Comparison of ENCODE assay signal across 22 cellular contexts in the genomic region with DNA sequence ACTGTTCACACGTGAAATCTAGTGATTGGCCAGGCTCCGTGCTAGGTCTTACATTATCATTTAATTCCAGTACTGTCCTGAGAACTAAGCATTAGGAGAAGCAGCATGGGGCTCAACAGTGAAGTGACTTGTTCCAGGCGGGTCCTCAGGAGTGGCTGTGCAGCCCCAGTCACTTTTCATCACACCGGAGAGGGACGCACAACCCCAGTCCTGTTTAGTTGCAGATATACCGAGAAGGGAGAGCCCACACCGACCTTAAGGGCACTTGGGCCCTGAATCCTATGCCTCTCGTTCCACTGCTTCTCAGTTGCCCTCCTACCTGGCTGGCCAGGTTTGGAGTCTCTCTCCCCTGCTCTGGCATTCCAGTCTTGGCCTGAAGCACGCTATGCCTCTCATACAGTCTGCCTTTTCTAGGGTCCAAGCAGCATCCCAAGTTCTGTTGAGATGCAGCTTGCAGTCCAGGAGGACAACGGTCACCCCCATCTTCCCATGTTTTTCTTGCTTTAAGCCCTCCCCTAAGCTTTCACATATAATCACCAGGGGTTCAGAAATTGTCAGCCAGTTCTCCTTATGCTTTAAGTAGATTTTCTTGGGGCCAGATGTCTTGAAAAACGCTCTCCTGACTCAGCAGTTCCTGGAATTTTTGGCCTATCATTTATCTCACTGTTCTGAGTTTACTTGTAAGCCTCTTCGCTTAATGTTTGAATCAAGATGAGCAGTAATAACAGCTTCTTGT. TPM values are rescaled to one million over a fixed set of nuclear protein-coding genes. Genes with fewer than 3 reads are reported as not detected.
A peak's percentile ranks its signal among the peaks of the same experiment; 100 is the strongest.
DNase-seq lines count a peak whose midpoint lies in the region; ATAC-seq and TF ChIP-seq lines count a peak whose summit lies in the region.
"Had no signal": no experiment of that assay in that cellular context is flagged by ENCODE, and none has a peak within 500 bp of the region (broad histone marks: within the 10 kb centered on the region; RNA-seq: fewer than 3 reads in every experiment).

No MANE protein-coding gene starts in this region.

- no peaks in the 10 kb centered on the region for H3K9me2 ChIP-seq in SK-N-SH

- DNase-seq in activated naive CD4-positive, alpha-beta T cell treated with anti-CD3 and anti-CD28 coated beads, Interleukin-2, amount 10 ng/mL, durations not matched to agents 7 days and 5 days: no peak
- peak; percentile 22 to 56 for DNase-seq in foreskin fibroblast
- no peak for DNase-seq in testis
- no peak for DNase-seq in Kasumi-1 (lab: John Stamatoyannopoulos, UW)
- DNase-seq in SK-N-SH: no peak
- no peak for DNase-seq in stimulated activated CD4-positive, alpha-beta T cell treated with anti-CD3 and anti-CD28 coated beads, Interleukin-12 subunit alpha, Interleukin-12 subunit beta, amount 100 ng/mL, for 4 hours
- DNase-seq: activated CD4-positive, alpha-beta T cell treated with anti-CD3 and anti-CD28 coated beads for 4 hours; activated naive CD4-positive, alpha-beta T cell; hippocampal formation; left cardiac atrium; NCI-H1092 treated with DMSO at 0.1 percent for 48 hours; NCI-H2171; upper lobe of left lung had no signal

- no peak overlapping the region for H3K9ac ChIP-seq in SK-N-SH
- H3K9ac ChIP-seq: KMS-11 had no signal

- no peak for TF ChIP-seq EP300 in SK-N-SH (IDR thresholded peaks at IDR 0.05; ENCODE audit: borderline replicate concordance in 1 of 2, low read depth in 1 of 2, low read length in 1 of 2)

- peak overlapping the region; percentile 27 to 62 for H3K27ac ChIP-seq in testis
- H3K27ac ChIP-seq in SK-N-SH (ENCODE audit: low read depth in 2 of 2, low read length in 1 of 2): no peak overlapping the region; a peak in 1 of 4 replicates
- H3K27ac ChIP-seq: KMS-11, pancreas, upper lobe of left lung had no signal

- H3K79me2 ChIP-seq in SK-N-SH (ENCODE audit: insufficient read depth): no peaks in the 10 kb centered on the region

- POLR2A ChIA-PET in SK-N-SH (lab: Yijun Ruan, JAX): interaction anchor here (0.7 to 3.0 kb wide), 4 partner anchors 9 to 318 kb away, joined by 3 to 12 read pairs (median 8); a partner anchor contains a TSS

- H3K4me1 ChIP-seq in testis (peaks cover 71% of the 10 kb centered on the region), SK-N-SH (ENCODE audit: control insufficient read depth in 1 of 2, insufficient read depth in 2 of 2, low read depth in 1 of 2, low read length in 1 of 2) (peaks cover 0 to 14% of the 10 kb centered on the region in 2 experiments; a peak in 2 of 4 replicates)

- CTCF ChIA-PET in activated naive CD4-positive, alpha-beta T cell treated with anti-CD3 and anti-CD28 coated beads, Interleukin-2, amount 10 ng/mL, durations not matched to agents 7 days and 5 days (lab: Charles Lee): interaction anchor here (2.5 kb wide), 1 partner anchor 24 kb away, joined by 6 read pairs; no protein-coding TSS in a partner anchor
- CTCF ChIA-PET in SK-N-SH (lab: Yijun Ruan, JAX): interaction anchor here (1.0 to 3.5 kb wide), 4 partner anchors 8 to 24 kb away, joined by 3 to 15 read pairs (median 6); no protein-coding TSS in a partner anchor

- ATAC-seq in activated T-helper 17 cell treated with anti-CD3 and anti-CD28 coated beads, Interleukin-2, amount 50 U/mL, for 72 hours (replicated peaks): no peak
- ATAC-seq: left cardiac atrium, mucosa of descending colon, pancreas had no signal

- peaks cover 4% of the 10 kb centered on the region for H3F3A ChIP-seq in SK-N-SH (replicated peaks; ENCODE audit: insufficient read depth)

- H3K36me3 ChIP-seq in testis (ENCODE audit: low read depth, missing control alignments): no peaks in the 10 kb centered on the region
- peaks cover 3 to 43% of the 10 kb centered on the region in 2 experiments for H3K36me3 ChIP-seq in SK-N-SH (replicated peaks in 1 of 2; ENCODE audit: control insufficient read depth in 1 of 2, insufficient read depth in 2 of 2, low read length in 1 of 2)
- H3K36me3 ChIP-seq: pancreas had no signal

- no peak overlapping the region for H2AFZ ChIP-seq in SK-N-SH (ENCODE audit: low read depth)

- H3K9me3 ChIP-seq in testis: no peaks in the 10 kb centered on the region
- H3K9me3 ChIP-seq in SK-N-SH: no peaks in the 10 kb centered on the region
- H3K9me3 ChIP-seq: mucosa of descending colon, pancreas, upper lobe of left lung had no signal

- intact Hi-C loops in testis (cut with DNase I; ENCODE audit: low total_unique reads): no loop called here

- H3K36me3 Mint-ChIP-seq in activated naive CD4-positive, alpha-beta T cell treated with anti-CD3 and anti-CD28 coated beads, Interleukin-2, amount 50 U/mL, for 24 hours: peaks cover 2% of the 10 kb centered on the region
- no peaks in the 10 kb centered on the region for H3K36me3 Mint-ChIP-seq in activated naive CD4-positive, alpha-beta T cell treated with anti-CD3 and anti-CD28 coated beads, Interleukin-2, amount 10 ng/mL, durations not matched to agents 7 days and 5 days
- H3K36me3 Mint-ChIP-seq in activated T-helper 17 cell treated with anti-CD3 and anti-CD28 coated beads, Interleukin-2, amount 50 U/mL, for 72 hours (ENCODE audit: low read depth): no peaks in the 10 kb centered on the region

- no peaks in the 10 kb centered on the region for H3K27me3 ChIP-seq in testis
- no peaks in the 10 kb centered on the region for H3K27me3 ChIP-seq in SK-N-SH (ENCODE audit: insufficient read depth)
- H3K27me3 ChIP-seq: pancreas, upper lobe of left lung had no signal

- H3K9me3 Mint-ChIP-seq in activated naive CD4-positive, alpha-beta T cell treated with anti-CD3 and anti-CD28 coated beads, Interleukin-2, amount 50 U/mL, for 24 hours: no peaks in the 10 kb centered on the region
- H3K9me3 Mint-ChIP-seq in activated naive CD4-positive, alpha-beta T cell treated with anti-CD3 and anti-CD28 coated beads, Interleukin-2, amount 10 ng/mL, durations not matched to agents 7 days and 5 days: no peaks in the 10 kb centered on the region
- no peaks in the 10 kb centered on the region for H3K9me3 Mint-ChIP-seq in activated T-helper 17 cell treated with anti-CD3 and anti-CD28 coated beads, Interleukin-2, amount 50 U/mL, for 72 hours
- H3K9me3 Mint-ChIP-seq: T-helper 1 cell treated with Interleukin-12 subunit alpha and Interleukin-12 subunit beta and Interleukin-4 antibody, amounts not matched to agents 30 μg/mL and 1 μg/mL, for 36 hours had no signal

- H3K4me1 Mint-ChIP-seq in activated naive CD4-positive, alpha-beta T cell treated with anti-CD3 and anti-CD28 coated beads, Interleukin-2, amount 50 U/mL, for 24 hours: no peaks in the 10 kb centered on the region
- H3K4me1 Mint-ChIP-seq in activated naive CD4-positive, alpha-beta T cell treated with anti-CD3 and anti-CD28 coated beads, Interleukin-2, amount 10 ng/mL, durations not matched to agents 7 days and 5 days: no peaks in the 10 kb centered on the region
- H3K4me1 Mint-ChIP-seq in activated T-helper 17 cell treated with anti-CD3 and anti-CD28 coated beads, Interleukin-2, amount 50 U/mL, for 72 hours: peaks cover 4% of the 10 kb centered on the region

- no peak for TF ChIP-seq POLR2A in testis (IDR thresholded peaks at IDR 0.05)

- H3K4me3 Mint-ChIP-seq in activated naive CD4-positive, alpha-beta T cell treated with anti-CD3 and anti-CD28 coated beads, Interleukin-2, amount 50 U/mL, for 24 hours: no peak overlapping the region
- no peak overlapping the region for H3K4me3 Mint-ChIP-seq in activated naive CD4-positive, alpha-beta T cell treated with anti-CD3 and anti-CD28 coated beads, Interleukin-2, amount 10 ng/mL, durations not matched to agents 7 days and 5 days
- H3K4me3 Mint-ChIP-seq in activated T-helper 17 cell treated with anti-CD3 and anti-CD28 coated beads, Interleukin-2, amount 50 U/mL, for 72 hours: no peak overlapping the region
- H3K4me3 Mint-ChIP-seq: CD14-positive monocyte; T-helper 1 cell treated with Interleukin-12 subunit alpha and Interleukin-12 subunit beta and Interleukin-4 antibody, amounts not matched to agents 30 μg/mL and 1 μg/mL, for 36 hours had no signal

- no peak overlapping the region for H3K4me2 ChIP-seq in SK-N-SH
- H3K4me2 ChIP-seq: KMS-11 had no signal

- TF ChIP-seq CTCF in foreskin fibroblast (IDR thresholded peaks at IDR 0.05; ENCODE audit: low read depth, low read length): no peak
- no peak for TF ChIP-seq CTCF in testis (IDR thresholded peaks at IDR 0.05)
- TF ChIP-seq CTCF in SK-N-SH (IDR thresholded peaks at IDR 0.05): no peak

- no peak for TF ChIP-seq RAD21 in SK-N-SH (IDR thresholded peaks at IDR 0.05; ENCODE audit: low read length)

- no peaks in the 10 kb centered on the region for H4K20me1 ChIP-seq in SK-N-SH (ENCODE audit: insufficient read depth)

- H3K27me3 Mint-ChIP-seq in activated naive CD4-positive, alpha-beta T cell treated with anti-CD3 and anti-CD28 coated beads, Interleukin-2, amount 50 U/mL, for 24 hours: no peaks in the 10 kb centered on the region
- no peaks in the 10 kb centered on the region for H3K27me3 Mint-ChIP-seq in activated naive CD4-positive, alpha-beta T cell treated with anti-CD3 and anti-CD28 coated beads, Interleukin-2, amount 10 ng/mL, durations not matched to agents 7 days and 5 days
- H3K27me3 Mint-ChIP-seq in activated T-helper 17 cell treated with anti-CD3 and anti-CD28 coated beads, Interleukin-2, amount 50 U/mL, for 72 hours: no peaks in the 10 kb centered on the region

- H3K4me3 ChIP-seq in foreskin fibroblast (ENCODE audit: low read depth in 1 of 2, low read length in 2 of 2): no peak overlapping the region
- no peak overlapping the region for H3K4me3 ChIP-seq in testis
- H3K4me3 ChIP-seq in SK-N-SH (ENCODE audit: low read depth in 2 of 2, low read length in 1 of 2): no peak overlapping the region
- H3K4me3 ChIP-seq: mucosa of descending colon, pancreas, skin epidermis, upper lobe of left lung had no signal

- 66 to 70% methylated on average over 12 of the region's 12 CpGs for WGBS in testis, 2 donors
- WGBS in SK-N-SH (ENCODE audit: low lambda C conversion rate): 87% methylated on average over 12 of the region's 12 CpGs

- H3K27ac Mint-ChIP-seq in activated naive CD4-positive, alpha-beta T cell treated with anti-CD3 and anti-CD28 coated beads, Interleukin-2, amount 50 U/mL, for 24 hours: peak overlapping the region; percentile 5
- no peak overlapping the region for H3K27ac Mint-ChIP-seq in activated naive CD4-positive, alpha-beta T cell treated with anti-CD3 and anti-CD28 coated beads, Interleukin-2, amount 10 ng/mL, durations not matched to agents 7 days and 5 days
- H3K27ac Mint-ChIP-seq in activated T-helper 17 cell treated with anti-CD3 and anti-CD28 coated beads, Interleukin-2, amount 50 U/mL, for 72 hours: peak overlapping the region; percentile 56
- H3K27ac Mint-ChIP-seq: CD14-positive monocyte; T-helper 1 cell treated with Interleukin-12 subunit alpha and Interleukin-12 subunit beta and Interleukin-4 antibody, amounts not matched to agents 30 μg/mL and 1 μg/mL, for 36 hours had no signal

RNA-seq across cellular contexts. Expression of a gene that starts 10.1 kb away (rescaled TPM):
- 1 to 10 TPM; 2.5 to 6.7 TPM for total RNA-seq in activated T-helper 17 cell treated with anti-CD3 and anti-CD28 coated beads, Interleukin-2, amount 50 U/mL, for 72 hours
- total RNA-seq in testis: 10 to 100 TPM; 75.9 to 77.2 TPM
- polyA plus RNA-seq in testis (ENCODE audit: insufficient read depth, low read depth, low replicate concordance) (28.1 TPM), SK-N-SH (2012; rRNA removed) (31.6 and 34.2 TPM in 2 replicates)
- 17.5 and 27.0 TPM in 2 replicates for polyA plus RNA-seq in SK-N-SH (2012; cell fraction: cytosol; rRNA removed)
- polyA plus RNA-seq in SK-N-SH (2012; cell fraction: nucleus; rRNA removed): 56.4 and 63.9 TPM in 2 replicates

RNA-seq across cellular contexts. Expression of a gene that starts 13.9 kb away (rescaled TPM):
- total RNA-seq in activated T-helper 17 cell treated with anti-CD3 and anti-CD28 coated beads, Interleukin-2, amount 50 U/mL, for 72 hours: 10 to 100 TPM in 1 of 2 donors, 1 to 10 TPM in 1; 9.5 to 13.7 TPM
- total RNA-seq in testis: 100 to 1,000 TPM in 1 of 2 donors, 10 to 100 TPM in 1; 98.2 to 118 TPM
- polyA plus RNA-seq in testis (ENCODE audit: insufficient read depth, low read depth, low replicate concordance) (46.7 TPM), SK-N-SH (2012; rRNA removed) (8.6 and 9.1 TPM in 2 replicates)
- polyA plus RNA-seq in SK-N-SH (2012; cell fraction: cytosol; rRNA removed): 2.8 and 3.9 TPM in 2 replicates
- 38.1 TPM in 2 replicates for polyA plus RNA-seq in SK-N-SH (2012; cell fraction: nucleus; rRNA removed)

RNA-seq across cellular contexts. Expression of a gene that starts 14.0 kb away (rescaled TPM):
- total RNA-seq in activated T-helper 17 cell treated with anti-CD3 and anti-CD28 coated beads, Interleukin-2, amount 50 U/mL, for 72 hours: 100 to 1,000 TPM; 156 to 183 TPM
- total RNA-seq in testis: 10 to 100 TPM; 65.0 to 76.4 TPM
- polyA plus RNA-seq in testis (ENCODE audit: insufficient read depth, low read depth, low replicate concordance) (72.2 TPM), SK-N-SH (2012; rRNA removed) (206 and 258 TPM in 2 replicates)
- 216 and 239 TPM in 2 replicates for polyA plus RNA-seq in SK-N-SH (2012; cell fraction: cytosol; rRNA removed)
- 457 and 484 TPM in 2 replicates for polyA plus RNA-seq in SK-N-SH (2012; cell fraction: nucleus; rRNA removed)

RNA-seq across cellular contexts. Expression of a gene that starts 30.5 kb away (rescaled TPM):
- not detected for total RNA-seq in activated T-helper 17 cell treated with anti-CD3 and anti-CD28 coated beads, Interleukin-2, amount 50 U/mL, for 72 hours
- under 1 TPM; 0.71 to 0.93 TPM for total RNA-seq in testis
- polyA plus RNA-seq in testis (ENCODE audit: insufficient read depth, low read depth, low replicate concordance): 7.6 TPM
- 0.07 and 0.21 TPM in 2 replicates for polyA plus RNA-seq in SK-N-SH (2012; rRNA removed)
- polyA plus RNA-seq in SK-N-SH (2012; cell fraction: cytosol; rRNA removed): 0.01 and 0.04 TPM in 2 replicates
- 0.19 and 0.27 TPM in 2 replicates for polyA plus RNA-seq in SK-N-SH (2012; cell fraction: nucleus; rRNA removed)
- total RNA-seq: epithelial cell of proximal tubule had no signal
- polyA plus RNA-seq: CD14-positive monocyte had no signal

RNA-seq across cellular contexts. Expression of a gene that starts 32.4 kb away (rescaled TPM):
- under 1 TPM; 0.05 to 0.39 TPM for total RNA-seq in activated T-helper 17 cell treated with anti-CD3 and anti-CD28 coated beads, Interleukin-2, amount 50 U/mL, for 72 hours
- total RNA-seq in testis: 1 to 10 TPM; 3.5 to 4.3 TPM
- 4.3 TPM for polyA plus RNA-seq in testis (ENCODE audit: insufficient read depth, low read depth, low replicate concordance)
- 0.57 and 0.95 TPM in 2 replicates for polyA plus RNA-seq in SK-N-SH (2012; rRNA removed)
- 0.30 and 0.35 TPM in 2 replicates for polyA plus RNA-seq in SK-N-SH (2012; cell fraction: cytosol; rRNA removed)
- 4.3 and 4.4 TPM in 2 replicates for polyA plus RNA-seq in SK-N-SH (2012; cell fraction: nucleus; rRNA removed)
- total RNA-seq: epithelial cell of proximal tubule had no signal
- polyA plus RNA-seq: CD14-positive monocyte had no signal

Comparison
In these comparisons a context has a peak if more than half of its experiments do, and no peak if none do; other contexts are left out.
1. DNase-seq: peak in foreskin fibroblast (2 of 2); none in activated naive CD4-positive, alpha-beta T cell treated with anti-CD3 and anti-CD28 coated beads, Interleukin-2, amount 10 ng/mL, durations not matched to agents 7 days and 5 days (single experiment), testis (single experiment), Kasumi-1 (0 of 2), SK-N-SH (single experiment) and stimulated activated CD4-positive, alpha-beta T cell treated with anti-CD3 and anti-CD28 coated beads, Interleukin-12 subunit alpha, Interleukin-12 subunit beta, amount 100 ng/mL, for 4 hours (single experiment).
2. H3K27ac ChIP-seq: peak in testis (2 of 2); none in SK-N-SH (0 of 2).
3. RNA of a gene that starts 10.1 kb away (total RNA-seq): 75.9 to 77.2 TPM in testis; 2.5 to 6.7 TPM in activated T-helper 17 cell treated with anti-CD3 and anti-CD28 coated beads, Interleukin-2, amount 50 U/mL, for 72 hours; every median in the first group is over 4 times any median in the second.
4. RNA of a gene that starts 13.9 kb away (total RNA-seq): 98.2 to 118 TPM in testis; 9.5 to 13.7 TPM in activated T-helper 17 cell treated with anti-CD3 and anti-CD28 coated beads, Interleukin-2, amount 50 U/mL, for 72 hours; every median in the first group is over 4 times any median in the second.